In genomic region chr11:10108901-10109665, GRCh38 we compare ENCODE assay signal across 15 cellular contexts.
DNase-seq lines count a peak whose midpoint lies in the region; ATAC-seq and TF ChIP-seq lines count a peak whose summit lies in the region.
"Had no signal": no experiment of that assay in that cellular context is flagged by ENCODE, and none has a peak within 500 bp of the region (broad histone marks: within the 10 kb centered on the region; RNA-seq: fewer than 3 reads in every experiment).

No MANE protein-coding gene starts in this region.

- ATAC-seq in aorta (ENCODE audit: low FRiP score), result peak; percentile 87
- no peak for ATAC-seq in HG03460 (IDR thresholded peaks at IDR 0.05; ENCODE audit: unreplicated experiment)
- no peak for ATAC-seq in GM21526 (IDR thresholded peaks at IDR 0.05; ENCODE audit: low FRiP score, unreplicated experiment)
- ATAC-seq: natural killer cell had no signal

- no peaks in the 10 kb centered on the region for H3K36me3 ChIP-seq in aorta (ENCODE audit: control insufficient read depth in 1 of 2, insufficient read depth in 2 of 2, low read length in 1 of 2)

- H3K27me3 ChIP-seq in aorta (ENCODE audit: control insufficient read depth in 1 of 2, insufficient read depth in 2 of 2, low read length in 1 of 2), result no peaks in the 10 kb centered on the region

- H3K9me3 ChIP-seq in aorta (ENCODE audit: control insufficient read depth, low read length), result no peaks in the 10 kb centered on the region

- H3K4me1 ChIP-seq in aorta (ENCODE audit: control insufficient read depth in 1 of 2, insufficient read depth in 2 of 2, low read length in 2 of 2), result peaks cover 2 to 4% of the 10 kb centered on the region in 2 donors

- intact Hi-C loops in aorta (cut with DNase I), result no loop called here

- TF ChIP-seq CTCF in astrocyte of the cerebellum (IDR thresholded peaks at IDR 0.05; ENCODE audit: low read depth, low read length, missing control alignments), result no peak

- DNase-seq in NCI-H2171 treated with DMSO at 0.1 percent for 48 hours (lab: John Stamatoyannopoulos, UW) (peak; percentile 41), NCI-H2171 (lab: John Stamatoyannopoulos, UW) (no peak), astrocyte of the cerebellum (ENCODE audit: low read depth) (peak; percentile 42), left kidney (ENCODE audit: low read depth, low spot score) (peak; percentile 51), aorta (no peak), SW480 (ENCODE audit: low spot score) (no peak)
- DNase-seq: ACHN; caudate nucleus; hypothalamus; natural killer cell; NCI-H510A; stimulated activated CD4-positive, alpha-beta T cell treated with anti-CD3 and anti-CD28 coated beads, Interleukin-2, amount 100 ng/mL, for 24 hours; T-helper 1 cell had no signal

- in situ Hi-C loops in astrocyte of the cerebellum (cut with HindIII; ENCODE audit: low sequenced_read_pairs), result no loop called here

- H3K27ac ChIP-seq in aorta (ENCODE audit: low read depth in 1 of 2, low read length in 2 of 2), result no peak overlapping the region

- H3K4me3 ChIP-seq in astrocyte of the cerebellum (ENCODE audit: low read depth, low read length) (no peak overlapping the region), aorta (ENCODE audit: low read length in 2 of 2) (no peak overlapping the region)

- WGBS in aorta, 2 donors, result 3 to 15% methylated on average over 2 of the region's 2 CpGs

Comparison
In these comparisons a context has a peak if more than half of its experiments do, and no peak if none do; other contexts are left out.
1. DNase-seq: peak in NCI-H2171 treated with DMSO at 0.1 percent for 48 hours (single experiment), astrocyte of the cerebellum (single experiment) and left kidney (single experiment); none in NCI-H2171 (single experiment), aorta (0 of 2) and SW480 (single experiment).